ENCODE assay signal across 8 cellular contexts in genomic region chr22:19178659-19179471, GRCh38. TPM values are rescaled to one million over a fixed set of nuclear protein-coding genes. Genes with fewer than 3 reads are reported as not detected.
DNase-seq lines count a peak whose midpoint lies in the region; ATAC-seq and TF ChIP-seq lines count a peak whose summit lies in the region.

Gene SLC25A1, minus strand, starts transcription at chr22:19178736. Its CDS starts 63 bp downstream, at chr22:19178673.

- ATAC-seq in HG03175 (IDR thresholded peaks at IDR 0.05; ENCODE audit: unreplicated experiment): peak; percentile 68
- peak; percentile 81 for ATAC-seq in left colon

- intact Hi-C loops in colonic mucosa (cut with DNase I): no loop called here
- intact Hi-C loops in left colon (cut with DNase I, micrococcal nuclease): no loop called here

- in situ Hi-C loops in GM18951 (cut with MboI; ENCODE audit: low sequenced_read_pairs, unreplicated experiment): loop anchor here (25.0 kb wide), 1 partner anchor 458 kb away; no protein-coding TSS in a partner anchor

- H3K36me3 ChIP-seq in colonic mucosa: no peaks in the 10 kb centered on the region

- H3K4me1 ChIP-seq in colonic mucosa: peaks cover 15% of the 10 kb centered on the region

- peak within 1 kb of the TSS; percentile 77 to 94 for H3K9ac ChIP-seq in colonic mucosa (ENCODE audit: low read depth in 2 of 2, low read length in 2 of 2)

- peak; percentile 66 for TF ChIP-seq POLR2A in GM18951 (IDR thresholded peaks at IDR 0.05; ENCODE audit: extremely low read depth, insufficient read depth, insufficient read length)

- DNase-seq in AG09309 (ENCODE audit: low read depth): peak; percentile 32
- peak; percentile 55 for DNase-seq in NCI-H510A (lab: John Stamatoyannopoulos, UW)
- DNase-seq in activated CD4-positive, alpha-beta T cell treated with anti-CD3 and anti-CD28 coated beads for 48 hours: peak; percentile 90
- peak; percentile 94 for DNase-seq in colonic mucosa
- DNase-seq in left colon: peak; percentile 91 to 96
- peak; percentile 67 to 90 (median 81) for DNase-seq in stimulated activated CD4-positive, alpha-beta T cell treated with anti-CD3 and anti-CD28 coated beads, Interleukin-1b, Interleukin-23, amount 100 ng/mL, for 24 hours (ENCODE audit: low read depth in 4 of 4, low spot score in 1 of 4)

- peak within 1 kb of the TSS; percentile 76 for H3K27ac ChIP-seq in colonic mucosa

- H3K9me3 ChIP-seq in colonic mucosa: no peaks in the 10 kb centered on the region

- H3K27me3 ChIP-seq in colonic mucosa: no peaks in the 10 kb centered on the region

- H3K4me3 ChIP-seq in AG09309 (ENCODE audit: control insufficient read depth, low read depth, low read length) (peak within 1 kb of the TSS; percentile 63), colonic mucosa (peak within 1 kb of the TSS; percentile 69)

- TF ChIP-seq CTCF in AG09309 (IDR thresholded peaks at IDR 0.05; ENCODE audit: control insufficient read depth, insufficient read depth, low read depth, low read length, missing control alignments): no peak
- no peak for TF ChIP-seq CTCF in colonic mucosa (IDR thresholded peaks at IDR 0.05)

RNA-seq across cellular contexts. Expression of gene SLC25A1, which starts in this region (rescaled TPM):
- 100 to 1,000 TPM; 191 to 218 TPM for total RNA-seq in colonic mucosa
- total RNA-seq in left colon: 100 to 1,000 TPM; 137 to 194 TPM

Comparison
In these comparisons a context has a peak if more than half of its experiments do, and no peak if none do; other contexts are left out.
1. Peak in every context shown above with its lines: DNase-seq, ATAC-seq, H3K4me3 ChIP-seq and H3K27ac ChIP-seq.
2. DNase-seq: peak in every context shown above with its lines; median percentile 94 in colonic mucosa; 94 in left colon; 90 in activated CD4-positive, alpha-beta T cell treated with anti-CD3 and anti-CD28 coated beads for 48 hours; 81 in stimulated activated CD4-positive, alpha-beta T cell treated with anti-CD3 and anti-CD28 coated beads, Interleukin-1b, Interleukin-23, amount 100 ng/mL, for 24 hours; 55 in NCI-H510A; 32 in AG09309.